20 cellular contexts compared by ENCODE assay signal in the genomic region with DNA sequence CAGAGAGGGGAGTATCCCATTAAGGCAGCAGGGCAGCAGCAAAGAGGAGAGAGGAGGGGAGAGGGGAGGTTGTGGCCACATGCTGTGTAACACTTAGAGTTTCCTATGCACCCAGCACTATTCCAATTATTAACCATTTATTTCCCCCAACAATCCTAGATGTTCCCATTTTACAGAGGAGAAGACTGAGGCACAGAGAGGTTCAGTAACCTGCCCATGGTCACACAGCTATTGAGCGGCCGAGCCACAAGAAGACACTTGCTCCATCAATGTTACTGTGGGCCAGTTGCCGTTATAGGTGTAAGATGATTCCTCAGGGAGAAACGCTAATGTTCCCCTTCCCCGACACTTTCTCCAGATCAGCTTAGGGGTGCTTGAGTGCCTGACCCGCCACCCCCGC.
DNase-seq lines count a peak whose midpoint lies in the region; ATAC-seq and TF ChIP-seq lines count a peak whose summit lies in the region.
"Had no signal": no experiment of that assay in that cellular context is flagged by ENCODE, and none has a peak within 500 bp of the region (broad histone marks: within the 10 kb centered on the region; RNA-seq: fewer than 3 reads in every experiment).

No MANE protein-coding gene starts in this region.

- H3K27ac Mint-ChIP-seq in stimulated activated memory B cell treated with anti-CD40 and anti-IgM and Interleukin-4, amounts not matched to agents 10 μg/mL and 1 μg/mL and 100 μg/mL, for 72 hours: peak overlapping the region; percentile 29
- H3K27ac Mint-ChIP-seq: B cell; CD4-positive, alpha-beta T cell had no signal

- in situ Hi-C loops in mammary epithelial cell (cut with MboI; ENCODE audit: low sequenced_read_pairs in 2 of 2): no loop called here

- TF ChIP-seq POLR2A in breast epithelium (IDR thresholded peaks at IDR 0.05) (no peak), esophagus squamous epithelium (IDR thresholded peaks at IDR 0.05) (no peak)

- H3K27me3 ChIP-seq in breast epithelium: no peaks in the 10 kb centered on the region
- H3K27me3 ChIP-seq in mammary epithelial cell (ENCODE audit: insufficient read depth, low read length): no peaks in the 10 kb centered on the region
- no peaks in the 10 kb centered on the region for H3K27me3 ChIP-seq in esophagus squamous epithelium

- no peak for TF ChIP-seq CTCF in breast epithelium (IDR thresholded peaks at IDR 0.05)
- no peak for TF ChIP-seq CTCF in mammary epithelial cell (conservative IDR thresholded peaks at IDR 0.05 in 1 of 2, IDR thresholded peaks at IDR 0.05 in 1 of 2; ENCODE audit: extremely low read depth in 1 of 2, insufficient read depth in 1 of 2, low read depth in 1 of 2, low read length in 2 of 2)
- TF ChIP-seq CTCF in esophagus squamous epithelium (IDR thresholded peaks at IDR 0.05): no peak

- intact Hi-C loops in breast epithelium (cut with DNase I; ENCODE audit: low total_unique reads): no loop called here
- intact Hi-C loops in mammary epithelial cell (cut with micrococcal nuclease): no loop called here
- intact Hi-C loops in esophagus squamous epithelium (cut with DNase I): no loop called here

- H3K9me3 Mint-ChIP-seq in stimulated activated memory B cell treated with anti-CD40 and anti-IgM and Interleukin-4, amounts not matched to agents 10 μg/mL and 1 μg/mL and 100 μg/mL, for 72 hours: peaks cover 6% of the 10 kb centered on the region
- H3K9me3 Mint-ChIP-seq: CD4-positive, alpha-beta T cell had no signal

- no peak for ATAC-seq in stimulated activated memory B cell treated with anti-CD40 and anti-IgM and Interleukin-4, amounts not matched to agents 10 μg/mL and 1 μg/mL and 100 μg/mL, for 72 hours
- ATAC-seq in GM18511 (IDR thresholded peaks at IDR 0.05; ENCODE audit: unreplicated experiment): no peak

- H3K4me3 ChIP-seq in breast epithelium: no peak overlapping the region
- H3K4me3 ChIP-seq in mammary epithelial cell (replicated peaks in 1 of 3; ENCODE audit: insufficient read depth in 1 of 3, low read depth in 2 of 3, low read length in 3 of 3): no peak overlapping the region
- H3K4me3 ChIP-seq in esophagus squamous epithelium: no peak overlapping the region
- H3K4me3 ChIP-seq: HAP-1, SK-N-MC had no signal

- no peak overlapping the region for H3K9ac ChIP-seq in mammary epithelial cell (ENCODE audit: insufficient read depth, low read length)

- no TSS peak for BruUV-seq in mammary epithelial cell (replicated peaks; lab: Mats Ljungman, UMichigan)

- H3K4me3 Mint-ChIP-seq in stimulated activated memory B cell treated with anti-CD40 and anti-IgM and Interleukin-4, amounts not matched to agents 10 μg/mL and 1 μg/mL and 100 μg/mL, for 72 hours: no peak overlapping the region
- H3K4me3 Mint-ChIP-seq: B cell; CD4-positive, alpha-beta T cell had no signal

- H4K20me1 ChIP-seq in mammary epithelial cell (ENCODE audit: insufficient read depth, low read length): no peaks in the 10 kb centered on the region

- CTCF ChIA-PET in mammary epithelial cell (lab: Charles Lee; ENCODE audit: low non-redundant PET): no interaction called here

- H3K4me1 ChIP-seq in breast epithelium (peaks cover 0 to 8% of the 10 kb centered on the region in 2 donors), mammary epithelial cell (ENCODE audit: insufficient read depth, low read length) (no peaks in the 10 kb centered on the region), esophagus squamous epithelium (peaks cover 0 to 27% (median 6%) of the 10 kb centered on the region in 3 donors)
- H3K4me1 ChIP-seq: Caco-2, HAP-1 had no signal

- H3K36me3 ChIP-seq in breast epithelium (no peaks in the 10 kb centered on the region), mammary epithelial cell (ENCODE audit: insufficient read depth, low read length) (no peaks in the 10 kb centered on the region), esophagus squamous epithelium (no peaks in the 10 kb centered on the region)
- H3K36me3 ChIP-seq: HAP-1 had no signal

- peaks cover 18% of the 10 kb centered on the region for H3K27me3 Mint-ChIP-seq in stimulated activated memory B cell treated with anti-CD40 and anti-IgM and Interleukin-4, amounts not matched to agents 10 μg/mL and 1 μg/mL and 100 μg/mL, for 72 hours

- dilution Hi-C loops in mammary epithelial cell (cut with HindIII; ENCODE audit: low sequenced_read_pairs): no loop called here

- DNase-seq in breast epithelium (ENCODE audit: low spot score in 2 of 2): no peak
- no peak for DNase-seq in mammary epithelial cell
- no peak for DNase-seq in esophagus squamous epithelium (lab: John Stamatoyannopoulos, UW)
- no peak for DNase-seq in superior temporal gyrus (ENCODE audit: extremely low spot score)
- DNase-seq in AG08396 (ENCODE audit: low spot score): no peak
- DNase-seq in DMS153 treated with DMSO at 0.1 percent for 48 hours (lab: John Stamatoyannopoulos, UW; ENCODE audit: unreplicated experiment): no peak
- DNase-seq: Caco-2; CD4-positive, alpha-beta T cell; GDM1; NCI-H1105; NCI-H2081 treated with DMSO at 0.1 percent for 48 hours; NCI-H446 treated with DMSO at 0.1 percent for 48 hours; NK-92 treated with Interleukin-12 subunit alpha and Interleukin-12 subunit beta, amount 100 ng/mL, for 24 hours; Right ventricle myocardium superior had no signal

- H2AFZ ChIP-seq in mammary epithelial cell (ENCODE audit: low read depth, low read length): no peak overlapping the region

- H3K9me3 ChIP-seq in breast epithelium: no peaks in the 10 kb centered on the region
- H3K9me3 ChIP-seq in mammary epithelial cell (replicated peaks; ENCODE audit: insufficient read depth, low read length): peaks cover 17% of the 10 kb centered on the region
- H3K9me3 ChIP-seq in esophagus squamous epithelium: no peaks in the 10 kb centered on the region
- H3K9me3 ChIP-seq: Caco-2, HAP-1 had no signal

- peaks cover 6% of the 10 kb centered on the region for H3K36me3 Mint-ChIP-seq in stimulated activated memory B cell treated with anti-CD40 and anti-IgM and Interleukin-4, amounts not matched to agents 10 μg/mL and 1 μg/mL and 100 μg/mL, for 72 hours

- H3K79me2 ChIP-seq in mammary epithelial cell (ENCODE audit: insufficient read depth, low read length): no peaks in the 10 kb centered on the region

- no peak overlapping the region for H3K4me2 ChIP-seq in mammary epithelial cell (ENCODE audit: insufficient read depth, low read depth, low read length)

- peaks cover 10% of the 10 kb centered on the region for H3K4me1 Mint-ChIP-seq in stimulated activated memory B cell treated with anti-CD40 and anti-IgM and Interleukin-4, amounts not matched to agents 10 μg/mL and 1 μg/mL and 100 μg/mL, for 72 hours
- H3K4me1 Mint-ChIP-seq: B cell had no signal

- H3K27ac ChIP-seq in breast epithelium (peak overlapping the region; percentile 56 to 80), mammary epithelial cell (ENCODE audit: insufficient read depth, low read depth, low read length) (no peak overlapping the region), esophagus squamous epithelium (peak overlapping the region in 3 of 4 donors; percentile 56 to 80 (median 76))
- H3K27ac ChIP-seq: 22Rv1, SK-N-MC had no signal

- WGBS in mammary epithelial cell (ENCODE audit: low coverage, missing lambda C conversion rate): 78% methylated on average over 6 of the region's 7 CpGs
- WGBS in esophagus squamous epithelium, 2 donors: 89% methylated on average over 5 to 7 of the region's 7 CpGs
